ENCODE assay signal across 14 cellular contexts in the genomic region with DNA sequence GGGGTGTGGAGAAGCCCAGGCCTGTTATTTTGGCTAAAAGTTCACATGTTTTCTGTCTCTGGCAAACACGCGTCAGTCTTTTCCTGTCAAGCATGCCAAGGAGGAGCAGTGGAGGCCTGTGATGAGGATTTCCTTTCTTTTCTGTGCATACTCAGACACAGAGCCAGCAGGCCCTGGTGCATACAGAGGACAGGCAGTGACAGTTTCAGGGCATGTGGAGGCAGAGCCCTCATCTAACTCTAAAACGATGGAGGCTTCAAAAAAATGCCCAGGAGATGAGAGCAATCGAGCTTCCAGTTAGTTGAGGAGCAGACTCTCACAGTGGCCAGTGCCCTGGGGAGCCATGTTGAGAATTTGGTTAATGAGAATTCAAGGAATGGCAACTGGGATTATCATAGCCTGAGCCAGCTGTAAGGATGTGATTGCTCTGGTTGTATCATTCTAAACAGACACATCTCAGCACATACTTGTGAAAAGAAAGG.
DNase-seq lines count a peak whose midpoint lies in the region; ATAC-seq and TF ChIP-seq lines count a peak whose summit lies in the region.
"Had no signal": no experiment of that assay in that cellular context is flagged by ENCODE, and none has a peak within 500 bp of the region (broad histone marks: within the 10 kb centered on the region; RNA-seq: fewer than 3 reads in every experiment).

No MANE protein-coding gene starts in this region.

- no peaks in the 10 kb centered on the region for H3K79me1 ChIP-seq in mesenchymal stem cell (replicated peaks; ENCODE audit: low read length, poor library complexity, severe bottlenecking)

- H3K79me2 ChIP-seq in PC-3 (ENCODE audit: low read length), result no peaks in the 10 kb centered on the region

- peaks cover 7% of the 10 kb centered on the region; the same call in 1 of the 2 replicates for H3K36me3 ChIP-seq in PC-3 (ENCODE audit: low read depth, low read length)
- peaks cover 47 to 99% (median 84%) of the 10 kb centered on the region in 4 donors for H3K36me3 ChIP-seq in esophagus muscularis mucosa
- H3K36me3 ChIP-seq in mesenchymal stem cell (ENCODE audit: control insufficient read depth in 1 of 2, insufficient read depth in 2 of 2, low read depth in 1 of 2, low read length in 2 of 2), result peaks cover 50 to 80% of the 10 kb centered on the region in 2 experiments
- H3K36me3 ChIP-seq in H7 (replicated peaks; ENCODE audit: control insufficient read depth, insufficient read depth, low read length), result peaks cover 30% of the 10 kb centered on the region

- H2BK5ac ChIP-seq in mesenchymal stem cell (ENCODE audit: low read depth, low read length, poor library complexity, severe bottlenecking), result no peak overlapping the region

- H3K27me3 ChIP-seq in PC-3 (ENCODE audit: low read length) (no peaks in the 10 kb centered on the region), esophagus muscularis mucosa (no peaks in the 10 kb centered on the region), mesenchymal stem cell (ENCODE audit: control insufficient read depth in 1 of 2, insufficient read depth in 1 of 2, low read length in 2 of 2) (no peaks in the 10 kb centered on the region), H7 (ENCODE audit: control insufficient read depth, insufficient read depth, low read length) (no peaks in the 10 kb centered on the region)
- H3K27me3 ChIP-seq: MG63, vagina had no signal

- no peaks in the 10 kb centered on the region for H3F3A ChIP-seq in PC-3 (ENCODE audit: low read length, unreplicated experiment)

- no peak overlapping the region for H4K91ac ChIP-seq in mesenchymal stem cell (ENCODE audit: low read length)

- WGBS in esophagus muscularis mucosa, result 71% methylated on average over 4 of the region's 4 CpGs
- WGBS in mesenchymal stem cell, result 43% methylated on average over 4 of the region's 4 CpGs

- H3K18ac ChIP-seq in mesenchymal stem cell (ENCODE audit: low read depth in 1 of 2, low read length in 2 of 2), result no peak overlapping the region

- no peak overlapping the region for H3K27ac ChIP-seq in PC-3 (ENCODE audit: low read length)
- H3K27ac ChIP-seq in esophagus muscularis mucosa (replicated peaks in 1 of 4), result peak overlapping the region; percentile 5 to 56 (median 26)
- no peak overlapping the region for H3K27ac ChIP-seq in mesenchymal stem cell (ENCODE audit: low read length, poor library complexity, severe bottlenecking)

- no peaks in the 10 kb centered on the region for H4K20me1 ChIP-seq in PC-3 (ENCODE audit: low read length)

- intact Hi-C loops in PC-3 (cut with micrococcal nuclease) (no loop called here), esophagus muscularis mucosa (cut with DNase I) (loop anchor here (10.0 kb wide), 1 partner anchor 193 kb away; the partner anchor contains the start of gene HECTD4)

- H2AFZ ChIP-seq in PC-3 (ENCODE audit: low read length), result no peak overlapping the region
- H2AFZ ChIP-seq in mesenchymal stem cell (ENCODE audit: low read depth, low read length), result no peak overlapping the region

- no TSS peak for BruUV-seq in PC-3 (replicated peaks; lab: Mats Ljungman, UMichigan)

- H3K9ac ChIP-seq in PC-3 (ENCODE audit: low read length) (no peak overlapping the region), mesenchymal stem cell (ENCODE audit: low read length) (peak overlapping the region; percentile 19)

- H3K14ac ChIP-seq in mesenchymal stem cell (ENCODE audit: low read length in 2 of 2), result no peak overlapping the region

- ATAC-seq in PC-3, result peak; percentile 33
- ATAC-seq: stimulated activated effector memory CD8-positive, alpha-beta T cell treated with anti-CD3 and anti-CD28 coated beads, Interleukin-12 subunit alpha, Interleukin-12 subunit beta, amount 100 ng/mL, for 72 hours had no signal

- H2BK120ac ChIP-seq in mesenchymal stem cell (ENCODE audit: low read depth, low read length), result no peak overlapping the region

- H3K4me1 ChIP-seq in PC-3 (ENCODE audit: insufficient read depth, low read length) (no peaks in the 10 kb centered on the region), esophagus muscularis mucosa (peaks cover 8 to 18% (median 13%) of the 10 kb centered on the region in 4 donors), mesenchymal stem cell (ENCODE audit: control insufficient read depth, insufficient read depth, low read depth, low read length) (no peaks in the 10 kb centered on the region)

- no peaks in the 10 kb centered on the region for H3K9me3 ChIP-seq in PC-3 (ENCODE audit: low read length)
- no peaks in the 10 kb centered on the region for H3K9me3 ChIP-seq in esophagus muscularis mucosa
- no peaks in the 10 kb centered on the region for H3K9me3 ChIP-seq in mesenchymal stem cell (ENCODE audit: control insufficient read depth, low read length)
- H3K9me3 ChIP-seq: MG63, vagina had no signal

- H3K9me2 ChIP-seq in PC-3 (replicated peaks; ENCODE audit: low read length), result no peaks in the 10 kb centered on the region

- TF ChIP-seq EP300 in esophagus muscularis mucosa (IDR thresholded peaks at IDR 0.05), result no peak

- no peak overlapping the region for H2BK12ac ChIP-seq in mesenchymal stem cell (ENCODE audit: low read length in 2 of 2)

- CTCF ChIA-PET in PC-3 (lab: Charles Lee), result no interaction called here

- DNase-seq in AG10803 (ENCODE audit: low read depth), result peak; percentile 37
- DNase-seq in PC-3, result no peak
- no peak for DNase-seq in esophagus muscularis mucosa (ENCODE audit: extremely low spot score)
- DNase-seq in mesenchymal stem cell, result peak; percentile 32
- DNase-seq in NCI-H345 (lab: John Stamatoyannopoulos, UW), result no peak
- no peak for DNase-seq in ecto neural progenitor cell (ENCODE audit: low spot score)
- no peak for DNase-seq in H7
- DNase-seq in GM19240 (ENCODE audit: insufficient read length, low spot score), result no peak
- DNase-seq: activated CD8-positive, alpha-beta memory T cell treated with anti-CD3 and anti-CD28 coated beads, Interleukin-2, amount 50 U/mL, for 4 hours; MG63; NCI-H2107; occipital lobe had no signal

- H2BK15ac ChIP-seq in mesenchymal stem cell (ENCODE audit: low read depth, poor library complexity, severe bottlenecking), result no peak overlapping the region

- no peak for TF ChIP-seq POLR2A in esophagus muscularis mucosa (IDR thresholded peaks at IDR 0.05; ENCODE audit: low read depth)

- no peak overlapping the region for H3K4ac ChIP-seq in mesenchymal stem cell (ENCODE audit: low read depth in 1 of 2, low read length in 2 of 2)

- no peak for TF ChIP-seq CTCF in AG10803 (conservative IDR thresholded peaks at IDR 0.05; ENCODE audit: low read length)
- no peak for TF ChIP-seq CTCF in PC-3 (conservative IDR thresholded peaks at IDR 0.05; ENCODE audit: low read depth, low read length)
- TF ChIP-seq CTCF in esophagus muscularis mucosa (IDR thresholded peaks at IDR 0.05), result no peak

- POLR2A ChIA-PET in PC-3 (lab: Charles Lee; ENCODE audit: unreplicated experiment), result no interaction called here

- H3K23ac ChIP-seq in mesenchymal stem cell (ENCODE audit: low read length in 2 of 2), result peak overlapping the region in 1 of 2 experiments; percentile 47

- no peak overlapping the region for H2AK5ac ChIP-seq in mesenchymal stem cell (ENCODE audit: low read length, severe bottlenecking)

- H4K8ac ChIP-seq in mesenchymal stem cell (ENCODE audit: low read length), result no peak overlapping the region

- H3K4me2 ChIP-seq in PC-3 (ENCODE audit: low read length) (no peak overlapping the region), mesenchymal stem cell (ENCODE audit: low read length, poor library complexity, severe bottlenecking) (no peak overlapping the region)

- H3K4me3 ChIP-seq in AG10803 (ENCODE audit: low read length) (no peak overlapping the region), PC-3 (ENCODE audit: low read length) (no peak overlapping the region), esophagus muscularis mucosa (no peak overlapping the region), mesenchymal stem cell (ENCODE audit: insufficient read depth in 1 of 2, low read depth in 1 of 2, low read length in 2 of 2) (no peak overlapping the region), H7 (ENCODE audit: insufficient read depth, low read depth, low read length) (no peak overlapping the region)
- H3K4me3 ChIP-seq: MG63, vagina had no signal

Comparison
In these comparisons a context has a peak if more than half of its experiments do, and no peak if none do; other contexts are left out.
1. DNase-seq: peak in AG10803 (single experiment) and mesenchymal stem cell (single experiment); none in PC-3 (single experiment), esophagus muscularis mucosa (single experiment), NCI-H345 (single experiment), ecto neural progenitor cell (single experiment), H7 (single experiment) and GM19240 (single experiment).
2. H3K27ac ChIP-seq: peak in esophagus muscularis mucosa (4 of 4); none in PC-3 (single experiment) and mesenchymal stem cell (single experiment).